In the genomic region with DNA sequence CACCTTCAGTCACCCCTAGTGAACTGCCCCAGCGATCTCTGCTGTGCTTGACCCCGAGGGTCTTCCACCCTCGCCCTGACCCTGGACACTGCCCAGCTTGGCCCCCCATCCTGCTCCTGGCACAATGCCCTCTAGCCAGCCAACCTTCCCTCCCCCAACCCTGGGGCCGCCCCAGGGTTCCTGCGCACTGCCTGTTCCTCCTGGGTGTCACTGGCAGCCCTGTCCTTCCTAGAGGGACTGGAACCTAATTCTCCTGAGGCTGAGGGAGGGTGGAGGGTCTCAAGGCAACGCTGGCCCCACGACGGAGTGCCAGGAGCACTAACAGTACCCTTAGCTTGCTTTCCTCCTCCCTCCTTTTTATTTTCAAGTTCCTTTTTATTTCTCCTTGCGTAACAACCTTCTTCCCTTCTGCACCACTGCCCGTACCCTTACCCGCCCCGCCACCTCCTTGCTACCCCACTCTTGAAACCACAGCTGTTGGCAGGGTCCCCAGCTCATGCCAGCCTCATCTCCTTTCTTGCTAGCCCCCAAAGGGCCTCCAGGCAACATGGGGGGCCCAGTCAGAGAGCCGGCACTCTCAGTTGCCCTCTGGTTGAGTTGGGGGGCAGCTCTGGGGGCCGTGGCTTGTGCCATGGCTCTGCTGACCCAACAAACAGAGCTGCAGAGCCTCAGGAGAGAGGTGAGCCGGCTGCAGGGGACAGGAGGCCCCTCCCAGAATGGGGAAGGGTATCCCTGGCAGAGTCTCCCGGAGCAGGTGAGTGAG, we compare ENCODE assay signal across 8 cellular contexts. TPM values are rescaled to one million over a fixed set of nuclear protein-coding genes. Genes with fewer than 3 reads are reported as not detected.
DNase-seq lines count a peak whose midpoint lies in the region; ATAC-seq and TF ChIP-seq lines count a peak whose summit lies in the region.

A gene with protein sequence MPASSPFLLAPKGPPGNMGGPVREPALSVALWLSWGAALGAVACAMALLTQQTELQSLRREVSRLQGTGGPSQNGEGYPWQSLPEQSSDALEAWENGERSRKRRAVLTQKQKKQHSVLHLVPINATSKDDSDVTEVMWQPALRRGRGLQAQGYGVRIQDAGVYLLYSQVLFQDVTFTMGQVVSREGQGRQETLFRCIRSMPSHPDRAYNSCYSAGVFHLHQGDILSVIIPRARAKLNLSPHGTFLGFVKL (plus strand): TSS at position 207 of the 763 bp plus-strand sequence. CDS start 290 bp downstream, at position 497.

- H3K27ac Mint-ChIP-seq in brain (peak within 1 kb of the TSS; percentile 89 to 98 (median 97)), immature natural killer cell (peak within 1 kb of the TSS in 3 of 6 donors; percentile 54 to 80 (median 59))

- intact Hi-C loops in lower lobe of right lung (cut with DNase I), result no loop called here

- TF ChIP-seq EP300 in upper lobe of left lung (IDR thresholded peaks at IDR 0.05), result no peak

- 13 to 21% methylated on average over 16 of the region's 16 CpGs for WGBS in upper lobe of left lung, 2 donors

- no peaks in the 10 kb centered on the region for H3K27me3 Mint-ChIP-seq in activated T-cell treated with anti-CD3 and anti-CD28 coated beads, Interleukin-2, amount 50 U/mL, for 4 hours (ENCODE audit: low read depth)
- peaks cover 19% of the 10 kb centered on the region for H3K27me3 Mint-ChIP-seq in brain
- H3K27me3 Mint-ChIP-seq in immature natural killer cell (ENCODE audit: low read depth in 3 of 3), result peaks cover 13 to 19% (median 15%) of the 10 kb centered on the region in 3 donors

- peaks cover 9% of the 10 kb centered on the region for H3K36me3 Mint-ChIP-seq in activated T-cell treated with anti-CD3 and anti-CD28 coated beads, Interleukin-2, amount 50 U/mL, for 4 hours (ENCODE audit: insufficient read depth)
- no peaks in the 10 kb centered on the region for H3K36me3 Mint-ChIP-seq in brain
- H3K36me3 Mint-ChIP-seq in immature natural killer cell, result peaks cover 3 to 5% (median 4%) of the 10 kb centered on the region in 3 donors

- H3K27ac ChIP-seq in lower lobe of right lung, result peak within 1 kb of the TSS; percentile 95
- peak within 1 kb of the TSS; percentile 95 to 97 (median 96) for H3K27ac ChIP-seq in upper lobe of left lung

- no peak for DNase-seq in activated T-cell treated with anti-CD3 and anti-CD28 coated beads, Interleukin-2, amount 50 U/mL, for 4 hours
- DNase-seq in activated T-cell treated with anti-CD3 and anti-CD28 coated beads, Interleukin-2, amount 50 U/mL, for 48 hours, result no peak
- peak; percentile 79 for DNase-seq in lower lobe of right lung
- peak; percentile 60 to 76 for DNase-seq in upper lobe of left lung
- DNase-seq in immature natural killer cell, result no peak
- no peak for DNase-seq in NCI-H526 (lab: John Stamatoyannopoulos, UW)

- H3K9me3 Mint-ChIP-seq in activated T-cell treated with anti-CD3 and anti-CD28 coated beads, Interleukin-2, amount 50 U/mL, for 4 hours, result no peaks in the 10 kb centered on the region
- no peaks in the 10 kb centered on the region for H3K9me3 Mint-ChIP-seq in brain
- no peaks in the 10 kb centered on the region for H3K9me3 Mint-ChIP-seq in immature natural killer cell

- peak within 1 kb of the TSS; percentile 45 for H3K4me3 Mint-ChIP-seq in activated T-cell treated with anti-CD3 and anti-CD28 coated beads, Interleukin-2, amount 50 U/mL, for 4 hours
- peak within 1 kb of the TSS; percentile 57 to 90 (median 60) for H3K4me3 Mint-ChIP-seq in brain
- H3K4me3 Mint-ChIP-seq in immature natural killer cell, result peak within 1 kb of the TSS in 1 of 5 donors; percentile 15

- H3K9me3 ChIP-seq in lower lobe of right lung (no peaks in the 10 kb centered on the region), upper lobe of left lung (no peaks in the 10 kb centered on the region)

- no peaks in the 10 kb centered on the region for H3K27me3 ChIP-seq in lower lobe of right lung (ENCODE audit: low read depth)
- no peaks in the 10 kb centered on the region for H3K27me3 ChIP-seq in upper lobe of left lung

- TF ChIP-seq CTCF in brain (conservative IDR thresholded peaks at IDR 0.05) (no peak), lower lobe of right lung (IDR thresholded peaks at IDR 0.05) (no peak), upper lobe of left lung (IDR thresholded peaks at IDR 0.05) (no peak)

- no peak for ATAC-seq in activated T-cell treated with anti-CD3 and anti-CD28 coated beads, Interleukin-2, amount 50 U/mL, for 4 hours
- ATAC-seq in lower lobe of right lung, result peak; percentile 31 to 33
- ATAC-seq in upper lobe of left lung (ENCODE audit: low FRiP score in 2 of 2), result peak; percentile 9 to 44
- no peak for ATAC-seq in HG03442 (IDR thresholded peaks at IDR 0.05; ENCODE audit: unreplicated experiment)

- peaks cover 47% of the 10 kb centered on the region for H3K4me1 Mint-ChIP-seq in activated T-cell treated with anti-CD3 and anti-CD28 coated beads, Interleukin-2, amount 50 U/mL, for 4 hours (ENCODE audit: low read depth)
- H3K4me1 Mint-ChIP-seq in brain, result peaks cover 58% of the 10 kb centered on the region
- peaks cover 32 to 34% of the 10 kb centered on the region in 2 donors for H3K4me1 Mint-ChIP-seq in immature natural killer cell

- H3K4me1 ChIP-seq in lower lobe of right lung (peaks cover 66% of the 10 kb centered on the region), upper lobe of left lung (peaks cover 53 to 68% (median 63%) of the 10 kb centered on the region in 4 donors)

- H3K4me3 ChIP-seq in lower lobe of right lung (peak within 1 kb of the TSS; percentile 94), upper lobe of left lung (peak within 1 kb of the TSS; percentile 33 to 95 (median 72))

- H3K36me3 ChIP-seq in lower lobe of right lung, result peaks cover 15% of the 10 kb centered on the region
- peaks cover 3 to 8% (median 6%) of the 10 kb centered on the region in 4 donors for H3K36me3 ChIP-seq in upper lobe of left lung

- peak in 1 of 4 donors; percentile 20 for TF ChIP-seq POLR2A in upper lobe of left lung (IDR thresholded peaks at IDR 0.05)

RNA-seq across cellular contexts. Expression of the gene that starts here (rescaled TPM):
- 1 to 10 TPM in 2 of 3 donors, under 1 TPM in 1; 0.98 to 1.4 (median 1.3) TPM for total RNA-seq in activated T-cell treated with anti-CD3 and anti-CD28 coated beads, Interleukin-2, amount 50 U/mL, for 4 hours
- polyA plus RNA-seq in brain (ENCODE audit: insufficient read depth, low read depth, low replicate concordance) (17.3 TPM), immature natural killer cell (1 to 10 TPM; 1.4 to 6.1 (median 5.3) TPM)
- total RNA-seq in lower lobe of right lung (161 TPM), upper lobe of left lung (100 to 1,000 TPM in 4 of 6 donors, 10 to 100 TPM in 2; 74.2 to 226 (median 129) TPM)

Comparison
In these comparisons a context has a peak if more than half of its experiments do, and no peak if none do; other contexts are left out.
1. RNA of the gene that starts here (total RNA-seq): 161 TPM in lower lobe of right lung (single experiment) and 74.2 to 226 TPM in upper lobe of left lung; 0.98 to 1.4 TPM in activated T-cell treated with anti-CD3 and anti-CD28 coated beads, Interleukin-2, amount 50 U/mL, for 4 hours; every median in the first group is over 10 times any median in the second.
2. ATAC-seq: peak in lower lobe of right lung (2 of 2) and upper lobe of left lung (2 of 2); none in activated T-cell treated with anti-CD3 and anti-CD28 coated beads, Interleukin-2, amount 50 U/mL, for 4 hours (0 of 2) and HG03442 (single experiment).
3. DNase-seq: peak in lower lobe of right lung (single experiment) and upper lobe of left lung (2 of 2); none in activated T-cell treated with anti-CD3 and anti-CD28 coated beads, Interleukin-2, amount 50 U/mL, for 4 hours (single experiment), activated T-cell treated with anti-CD3 and anti-CD28 coated beads, Interleukin-2, amount 50 U/mL, for 48 hours (0 of 2), immature natural killer cell (0 of 3) and NCI-H526 (0 of 2).